Comparison of ENCODE assay signal across 19 cellular contexts in genomic region chr20:44390280-44390679, GRCh38. TPM values are rescaled to one million over a fixed set of nuclear protein-coding genes. Genes with fewer than 3 reads are reported as not detected.
DNase-seq lines count a peak whose midpoint lies in the region; ATAC-seq and TF ChIP-seq lines count a peak whose summit lies in the region.
"Had no signal": no experiment of that assay in that cellular context is flagged by ENCODE, and none has a peak within 500 bp of the region (broad histone marks: within the 10 kb centered on the region; RNA-seq: fewer than 3 reads in every experiment).

No MANE protein-coding gene starts in this region.

- ATAC-seq in GM19023 (IDR thresholded peaks at IDR 0.05; ENCODE audit: unreplicated experiment), result no peak
- ATAC-seq: A549, GM12878 had no signal

- H3K9me3 Mint-ChIP-seq in neural progenitor cell, result no peaks in the 10 kb centered on the region
- no peaks in the 10 kb centered on the region for H3K9me3 Mint-ChIP-seq in Calu3 (ENCODE audit: low read depth, unreplicated experiment)
- H3K9me3 Mint-ChIP-seq: CD4-positive, alpha-beta memory T cell had no signal

- no peak overlapping the region for H3K27ac Mint-ChIP-seq in neural progenitor cell
- no peak overlapping the region for H3K27ac Mint-ChIP-seq in Calu3 (ENCODE audit: unreplicated experiment)
- H3K27ac Mint-ChIP-seq: CD14-positive monocyte; CD4-positive, alpha-beta memory T cell had no signal

- H3K4me3 Mint-ChIP-seq in neural progenitor cell, result no peak overlapping the region
- no peak overlapping the region for H3K4me3 Mint-ChIP-seq in Calu3 (ENCODE audit: low read depth, unreplicated experiment)
- H3K4me3 Mint-ChIP-seq: CD14-positive monocyte; CD4-positive, alpha-beta memory T cell had no signal

- H3K4me2 ChIP-seq in neural progenitor cell, result peak overlapping the region; percentile 64
- H3K4me2 ChIP-seq: A549, BLaER1 had no signal

- intact Hi-C loops in Calu3 (cut with micrococcal nuclease; ENCODE audit: unreplicated experiment), result no loop called here

- DNase-seq in NCI-H82 (lab: John Stamatoyannopoulos, UW) (peak; percentile 17), NCI-H82 treated with DMSO at 0.1 percent for 48 hours (lab: John Stamatoyannopoulos, UW; ENCODE audit: unreplicated experiment) (no peak), ecto neural progenitor cell (ENCODE audit: low spot score) (peak; percentile 68), neural progenitor cell (ENCODE audit: low spot score) (peak; percentile 77), Calu3 (no peak), AML-193 (lab: John Stamatoyannopoulos, UW) (no peak)
- DNase-seq: CD4-positive, alpha-beta memory T cell; DMS79 treated with DMSO at 0.1 percent for 48 hours; GM23248; HCEC 1CT had no signal

- TF ChIP-seq CTCF in neural progenitor cell (IDR thresholded peaks at IDR 0.05) (no peak), Calu3 (IDR thresholded peaks at IDR 0.05; ENCODE audit: unreplicated experiment) (no peak)

- H3K27ac ChIP-seq in neural progenitor cell, result no peak overlapping the region
- H3K27ac ChIP-seq: 22Rv1, BLaER1, GM23248 had no signal

- no peaks in the 10 kb centered on the region for H3F3A ChIP-seq in neural progenitor cell (ENCODE audit: low read depth)

- H3K9ac ChIP-seq in neural progenitor cell, result no peak overlapping the region
- H3K9ac ChIP-seq: BLaER1, GM23248 had no signal

- H3K4me3 ChIP-seq in neural progenitor cell, result no peak overlapping the region
- H3K4me3 ChIP-seq: A549, BLaER1, GM12878, GM23248 had no signal

- CTCF ChIA-PET in Calu3 (lab: Charles Lee), result interaction anchor here (0.9 kb wide), 1 partner anchor 24 kb away, joined by 4 read pairs; no protein-coding TSS in a partner anchor

- no peaks in the 10 kb centered on the region for H3K9me3 ChIP-seq in neural progenitor cell (ENCODE audit: low read depth)
- H3K9me3 ChIP-seq: A549, BLaER1 had no signal

- H3K36me3 Mint-ChIP-seq in neural progenitor cell, result no peaks in the 10 kb centered on the region
- H3K36me3 Mint-ChIP-seq in Calu3 (ENCODE audit: insufficient read depth, unreplicated experiment), result peaks cover 14% of the 10 kb centered on the region
- H3K36me3 Mint-ChIP-seq: CD14-positive monocyte; CD4-positive, alpha-beta memory T cell had no signal

- H3K4me1 ChIP-seq in neural progenitor cell, result peaks cover 11% of the 10 kb centered on the region
- H3K4me1 ChIP-seq: BLaER1 had no signal

- H4K20me1 ChIP-seq in neural progenitor cell (ENCODE audit: low read depth), result no peaks in the 10 kb centered on the region
- H4K20me1 ChIP-seq: BLaER1 had no signal

- H3K4me1 Mint-ChIP-seq in neural progenitor cell (peaks cover 16% of the 10 kb centered on the region), Calu3 (ENCODE audit: low read depth, unreplicated experiment) (peaks cover 21% of the 10 kb centered on the region)

- no peaks in the 10 kb centered on the region for H3K79me2 ChIP-seq in neural progenitor cell (ENCODE audit: low read depth)

- no peaks in the 10 kb centered on the region for H3K36me3 ChIP-seq in neural progenitor cell
- H3K36me3 ChIP-seq: BLaER1 had no signal

- H3K27me3 ChIP-seq in neural progenitor cell, result no peaks in the 10 kb centered on the region
- H3K27me3 ChIP-seq: BLaER1 had no signal

- no TSS peak for BruUV-seq in Calu3 (replicated peaks; lab: Mats Ljungman, UMichigan)

- peaks cover 22% of the 10 kb centered on the region for H3K27me3 Mint-ChIP-seq in neural progenitor cell (ENCODE audit: insufficient read depth, low read depth)
- H3K27me3 Mint-ChIP-seq in Calu3 (ENCODE audit: unreplicated experiment), result no peaks in the 10 kb centered on the region

- H2AFZ ChIP-seq in neural progenitor cell (replicated peaks), result no peak overlapping the region
- H2AFZ ChIP-seq: GM23248 had no signal

RNA-seq across cellular contexts. Expression of gene HNF4A, which starts 34.8 kb away (rescaled TPM):
- total RNA-seq in neural progenitor cell (ENCODE audit: low replicate concordance) (0.68 and 1.6 TPM in 2 replicates), Calu3 (2022) (27.7 and 41.1 TPM in 2 replicates)
- total RNA-seq: CD4-positive, alpha-beta memory T cell; GM23248; H4 had no signal

RNA-seq across cellular contexts. Expression of gene R3HDML, which starts 53.4 kb away (rescaled TPM):
- total RNA-seq in neural progenitor cell (ENCODE audit: low replicate concordance) (not detected in 2 replicates), Calu3 (2022) (not detected in 2 replicates)
- total RNA-seq: CD4-positive, alpha-beta memory T cell; G401; GM12878; GM23248; H4; HT-29 had no signal

Comparison
In these comparisons a context has a peak if more than half of its experiments do, and no peak if none do; other contexts are left out.
1. DNase-seq: peak in NCI-H82 (single experiment), ecto neural progenitor cell (single experiment) and neural progenitor cell (single experiment); none in NCI-H82 treated with DMSO at 0.1 percent for 48 hours (single experiment), Calu3 (single experiment) and AML-193 (0 of 2).
2. RNA of gene HNF4A, which starts 34.8 kb away (total RNA-seq): 27.7 to 41.1 TPM in Calu3; 0.68 to 1.6 TPM in neural progenitor cell; every median in the first group is over 10 times any median in the second.